ENCODE assay signal across 16 cellular contexts in the genomic region with DNA sequence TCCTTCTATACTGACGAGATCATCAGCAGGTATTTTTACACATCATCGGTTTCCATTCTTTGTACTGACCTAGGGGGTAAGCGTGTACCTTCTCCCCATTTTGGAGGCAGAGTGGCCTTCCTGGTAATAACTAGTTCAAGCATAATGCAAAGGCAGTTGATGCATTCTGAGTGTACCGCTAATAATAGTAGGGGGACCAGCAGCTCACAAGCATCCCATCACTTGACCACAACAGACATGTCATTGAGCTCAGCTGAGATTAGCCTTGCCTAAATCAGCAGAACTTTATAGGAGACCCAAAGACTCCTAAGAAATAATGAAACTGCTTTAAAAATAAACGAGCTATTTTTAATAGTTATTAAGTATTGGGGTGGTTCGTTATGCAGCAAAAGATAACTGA.
DNase-seq lines count a peak whose midpoint lies in the region; ATAC-seq, FAIRE-seq and TF ChIP-seq lines count a peak whose summit lies in the region.
"Had no signal": no experiment of that assay in that cellular context is flagged by ENCODE, and none has a peak within 500 bp of the region (broad histone marks: within the 10 kb centered on the region; RNA-seq: fewer than 3 reads in every experiment).

No MANE protein-coding gene starts in this region.

- TF ChIP-seq EP300 in esophagus muscularis mucosa (IDR thresholded peaks at IDR 0.05), result no peak

- peak overlapping the region in 1 of 3 experiments; percentile 4 for H3K4me3 Mint-ChIP-seq in nephron
- H3K4me3 Mint-ChIP-seq: CD4-positive, CD25-positive, alpha-beta regulatory T cell had no signal

- TF ChIP-seq CTCF in esophagus muscularis mucosa (IDR thresholded peaks at IDR 0.05) (no peak), nephron (IDR thresholded peaks at IDR 0.05; ENCODE audit: unreplicated experiment in 3 of 3) (no peak), WERI-Rb-1 (IDR thresholded peaks at IDR 0.05; ENCODE audit: low read depth, low read length) (no peak)

- peaks cover 41% of the 10 kb centered on the region for H3K4me1 ChIP-seq in adipocyte (ENCODE audit: control insufficient read depth, insufficient read depth, low read length)
- H3K4me1 ChIP-seq in esophagus muscularis mucosa, result peaks cover 5 to 47% (median 46%) of the 10 kb centered on the region in 4 donors

- 75% methylated on average over 6 of the region's 6 CpGs for WGBS in esophagus muscularis mucosa

- DNase-seq in adipocyte (ENCODE audit: low read depth) (no peak), esophagus muscularis mucosa (ENCODE audit: extremely low spot score) (no peak), urothelium cell line (ENCODE audit: low spot score) (no peak), GM12891 (ENCODE audit: insufficient read length, low spot score) (no peak), WERI-Rb-1 (no peak)
- DNase-seq: 8988T; AML-193; CD4-positive, CD25-positive, alpha-beta regulatory T cell; DMS53; GF-D8; GM23248 had no signal

- H3K9me3 Mint-ChIP-seq in nephron, result no peaks in the 10 kb centered on the region

- intact Hi-C loops in esophagus muscularis mucosa (cut with DNase I), result no loop called here

- H3K9ac ChIP-seq in adipocyte (ENCODE audit: low read length), result peak overlapping the region; percentile 11
- H3K9ac ChIP-seq: BLaER1, GM23248 had no signal

- H3K27ac ChIP-seq in esophagus muscularis mucosa (replicated peaks in 1 of 4) (peak overlapping the region in 3 of 4 donors; percentile 94 to 97 (median 95)), WERI-Rb-1 (no peak overlapping the region)
- H3K27ac ChIP-seq: BLaER1, GM23248 had no signal

- peak; percentile 40 for FAIRE-seq in urothelium cell line (lab: Jason Lieb, UNC)
- FAIRE-seq in GM12891 (lab: Jason Lieb, UNC), result no peak
- FAIRE-seq: H54 had no signal

- no peak for TF ChIP-seq POLR2A in esophagus muscularis mucosa (IDR thresholded peaks at IDR 0.05; ENCODE audit: low read depth)
- no peak for TF ChIP-seq POLR2A in GM12891 (IDR thresholded peaks at IDR 0.05; ENCODE audit: low read depth, low read length)

- H3K9me3 ChIP-seq in adipocyte (ENCODE audit: control insufficient read depth, low read length), result no peaks in the 10 kb centered on the region
- no peaks in the 10 kb centered on the region for H3K9me3 ChIP-seq in esophagus muscularis mucosa
- no peaks in the 10 kb centered on the region for H3K9me3 ChIP-seq in WERI-Rb-1 (ENCODE audit: severe bottlenecking)
- H3K9me3 ChIP-seq: BLaER1 had no signal

- no peak for ATAC-seq in GM21447 (IDR thresholded peaks at IDR 0.05; ENCODE audit: unreplicated experiment)
- ATAC-seq: HCT116 had no signal

- H3K4me3 ChIP-seq in adipocyte (ENCODE audit: low read length), result no peak overlapping the region
- H3K4me3 ChIP-seq in esophagus muscularis mucosa, result no peak overlapping the region
- H3K4me3 ChIP-seq in WERI-Rb-1 (ENCODE audit: low read depth, low read length), result no peak overlapping the region
- H3K4me3 ChIP-seq: BLaER1, GM23248 had no signal

- no peaks in the 10 kb centered on the region for H3K27me3 ChIP-seq in adipocyte (replicated peaks; ENCODE audit: control insufficient read depth, insufficient read depth, low read length)
- no peaks in the 10 kb centered on the region for H3K27me3 ChIP-seq in esophagus muscularis mucosa
- H3K27me3 ChIP-seq in WERI-Rb-1 (ENCODE audit: insufficient read depth, low read depth, severe bottlenecking), result no peaks in the 10 kb centered on the region
- H3K27me3 ChIP-seq: BLaER1 had no signal

- no peaks in the 10 kb centered on the region for H3K36me3 Mint-ChIP-seq in nephron (ENCODE audit: low read depth)
- H3K36me3 Mint-ChIP-seq: CD4-positive, CD25-positive, alpha-beta regulatory T cell had no signal

- no peaks in the 10 kb centered on the region for H3K27me3 Mint-ChIP-seq in nephron (ENCODE audit: low read depth)

- peaks cover 30% of the 10 kb centered on the region for H3K36me3 ChIP-seq in adipocyte (ENCODE audit: control insufficient read depth, insufficient read depth, low read length, severe bottlenecking)
- peaks cover 0 to 4% (median 0%) of the 10 kb centered on the region in 4 donors for H3K36me3 ChIP-seq in esophagus muscularis mucosa
- no peaks in the 10 kb centered on the region for H3K36me3 ChIP-seq in WERI-Rb-1

- H3K27ac Mint-ChIP-seq in nephron, result peak overlapping the region; percentile 54 to 83 (median 61)
- H3K27ac Mint-ChIP-seq: CD4-positive, CD25-positive, alpha-beta regulatory T cell had no signal

- peaks cover 52% of the 10 kb centered on the region for H3K4me1 Mint-ChIP-seq in nephron
- H3K4me1 Mint-ChIP-seq: CD4-positive, CD25-positive, alpha-beta regulatory T cell had no signal

TF ChIP-seq in GM12891, 5 proteins besides CTCF, POLR2A, EP300 and RAD21:
- no peak for TF ChIP-seq SPI1 (IDR thresholded peaks at IDR 0.05; ENCODE audit: low read depth, low read length)
- TF ChIP-seq TAF1 (IDR thresholded peaks at IDR 0.05; ENCODE audit: low read depth, low read length), result no peak
- no peak for TF ChIP-seq POU2F2 (IDR thresholded peaks at IDR 0.05; ENCODE audit: low read depth, low read length)
- no peak for TF ChIP-seq POLR2AphosphoS5 (IDR thresholded peaks at IDR 0.05; ENCODE audit: low read depth, low read length)
- no peak for TF ChIP-seq PAX5 (IDR thresholded peaks at IDR 0.05; ENCODE audit: insufficient read depth, low read length, severe bottlenecking)
